In genomic region chr14:69464829-69465228, GRCh38 we compare ENCODE assay signal across 15 cellular contexts. TPM values are rescaled to one million over a fixed set of nuclear protein-coding genes. Genes with fewer than 3 reads are reported as not detected.
DNase-seq lines count a peak whose midpoint lies in the region; ATAC-seq lines count a peak whose summit lies in the region.
"Had no signal": no experiment of that assay in that cellular context is flagged by ENCODE, and none has a peak within 500 bp of the region (broad histone marks: within the 10 kb centered on the region; RNA-seq: fewer than 3 reads in every experiment).

No MANE protein-coding gene starts in this region.

- in situ Hi-C loops in ACHN (cut with HindIII; ENCODE audit: low pct_ligation_motif_present, low pct_unique_long_range_greater_than_20kb, low sequenced_read_pairs) = no loop called here

- H3K9me3 Mint-ChIP-seq in T-helper 2 cell treated with Interferon-gamma antibody and Interleukin-4, amounts not matched to agents 5 μg/mL and 100 μg/mL, for 36 hours = no peaks in the 10 kb centered on the region
- H3K9me3 Mint-ChIP-seq in activated T-helper 2 cell treated with anti-CD3 and anti-CD28 coated beads, Interferon-gamma antibody, Interleukin-2, Interleukin-4, amounts not matched to agents 10 μg/mL and 5 μg/mL and 100 μg/mL, durations not matched to agents 14 hours and 24 hours and 36 hours = no peaks in the 10 kb centered on the region
- H3K9me3 Mint-ChIP-seq: activated naive CD4-positive, alpha-beta T cell treated with anti-CD3 and anti-CD28 coated beads, Interleukin-2, amount 50 U/mL, for 72 hours; dendritic cell treated with granulocyte-macrophage colony-stimulating factor and Interleukin-4, amounts not matched to agents 40 ng/mL and 50 ng/mL, for 4 days; neural crest cell had no signal

- DNase-seq in ACHN (peak; percentile 82), HS-27A (ENCODE audit: low read depth) (peak; percentile 88), amniotic epithelial cell (ENCODE audit: low read depth) (peak; percentile 88), iPS-NIHi7 (ENCODE audit: extremely low spot score) (peak; percentile 42), mucosa of gallbladder (ENCODE audit: low spot score) (no peak)
- DNase-seq in T-helper 2 cell treated with Interferon-gamma antibody and Interleukin-4, amounts not matched to agents 5 μg/mL and 100 μg/mL, for 36 hours (ENCODE audit: low spot score) = no peak
- no peak for DNase-seq in activated T-helper 2 cell treated with anti-CD3 and anti-CD28 coated beads, Interferon-gamma antibody, Interleukin-2, Interleukin-4, amounts not matched to agents 10 μg/mL and 5 μg/mL and 100 μg/mL, durations not matched to agents 14 hours and 24 hours and 36 hours (ENCODE audit: low spot score)
- DNase-seq: GDM1; left lung; stimulated activated CD8-positive, alpha-beta memory T cell treated with anti-CD3 and anti-CD28 coated beads, Interleukin-4, amount 100 ng/mL, for 48 hours had no signal

- intact Hi-C loops in activated T-helper 2 cell treated with anti-CD3 and anti-CD28 coated beads, Interferon-gamma antibody, Interleukin-2, Interleukin-4, amounts not matched to agents 10 μg/mL and 5 μg/mL and 100 μg/mL, durations not matched to agents 14 hours and 24 hours and 36 hours (cut with micrococcal nuclease) = loop anchor here (10.0 kb wide), 1 partner anchor 330 kb away; no protein-coding TSS in a partner anchor

- no peak overlapping the region for H3K27ac Mint-ChIP-seq in T-helper 2 cell treated with Interferon-gamma antibody and Interleukin-4, amounts not matched to agents 5 μg/mL and 100 μg/mL, for 36 hours
- no peak overlapping the region for H3K27ac Mint-ChIP-seq in activated T-helper 2 cell treated with anti-CD3 and anti-CD28 coated beads, Interferon-gamma antibody, Interleukin-2, Interleukin-4, amounts not matched to agents 10 μg/mL and 5 μg/mL and 100 μg/mL, durations not matched to agents 14 hours and 24 hours and 36 hours
- H3K27ac Mint-ChIP-seq: activated naive CD4-positive, alpha-beta T cell treated with anti-CD3 and anti-CD28 coated beads, Interleukin-2, amount 50 U/mL, for 72 hours; B cell; dendritic cell treated with granulocyte-macrophage colony-stimulating factor and Interleukin-4, amounts not matched to agents 40 ng/mL and 50 ng/mL, for 4 days had no signal

- H3K4me3 Mint-ChIP-seq in T-helper 2 cell treated with Interferon-gamma antibody and Interleukin-4, amounts not matched to agents 5 μg/mL and 100 μg/mL, for 36 hours = no peak overlapping the region
- no peak overlapping the region for H3K4me3 Mint-ChIP-seq in activated T-helper 2 cell treated with anti-CD3 and anti-CD28 coated beads, Interferon-gamma antibody, Interleukin-2, Interleukin-4, amounts not matched to agents 10 μg/mL and 5 μg/mL and 100 μg/mL, durations not matched to agents 14 hours and 24 hours and 36 hours (ENCODE audit: low read depth)
- H3K4me3 Mint-ChIP-seq: B cell; dendritic cell treated with granulocyte-macrophage colony-stimulating factor and Interleukin-4, amounts not matched to agents 40 ng/mL and 50 ng/mL, for 4 days; neural crest cell had no signal

- no peaks in the 10 kb centered on the region for H3K4me1 Mint-ChIP-seq in T-helper 2 cell treated with Interferon-gamma antibody and Interleukin-4, amounts not matched to agents 5 μg/mL and 100 μg/mL, for 36 hours (ENCODE audit: low read depth)
- H3K4me1 Mint-ChIP-seq in activated T-helper 2 cell treated with anti-CD3 and anti-CD28 coated beads, Interferon-gamma antibody, Interleukin-2, Interleukin-4, amounts not matched to agents 10 μg/mL and 5 μg/mL and 100 μg/mL, durations not matched to agents 14 hours and 24 hours and 36 hours (ENCODE audit: low read depth) = no peaks in the 10 kb centered on the region
- H3K4me1 Mint-ChIP-seq: B cell, neural crest cell had no signal

- peaks cover 3% of the 10 kb centered on the region for H3K36me3 Mint-ChIP-seq in T-helper 2 cell treated with Interferon-gamma antibody and Interleukin-4, amounts not matched to agents 5 μg/mL and 100 μg/mL, for 36 hours (ENCODE audit: low read depth)
- peaks cover 2% of the 10 kb centered on the region for H3K36me3 Mint-ChIP-seq in activated T-helper 2 cell treated with anti-CD3 and anti-CD28 coated beads, Interferon-gamma antibody, Interleukin-2, Interleukin-4, amounts not matched to agents 10 μg/mL and 5 μg/mL and 100 μg/mL, durations not matched to agents 14 hours and 24 hours and 36 hours (ENCODE audit: low read depth)
- H3K36me3 Mint-ChIP-seq: activated naive CD4-positive, alpha-beta T cell treated with anti-CD3 and anti-CD28 coated beads, Interleukin-2, amount 50 U/mL, for 72 hours had no signal

- no peaks in the 10 kb centered on the region for H3K27me3 Mint-ChIP-seq in T-helper 2 cell treated with Interferon-gamma antibody and Interleukin-4, amounts not matched to agents 5 μg/mL and 100 μg/mL, for 36 hours (ENCODE audit: low read depth)
- no peaks in the 10 kb centered on the region for H3K27me3 Mint-ChIP-seq in activated T-helper 2 cell treated with anti-CD3 and anti-CD28 coated beads, Interferon-gamma antibody, Interleukin-2, Interleukin-4, amounts not matched to agents 10 μg/mL and 5 μg/mL and 100 μg/mL, durations not matched to agents 14 hours and 24 hours and 36 hours (ENCODE audit: low read depth)
- H3K27me3 Mint-ChIP-seq: B cell; dendritic cell treated with granulocyte-macrophage colony-stimulating factor and Interleukin-4, amounts not matched to agents 40 ng/mL and 50 ng/mL, for 4 days had no signal

- ATAC-seq in GM19455 (IDR thresholded peaks at IDR 0.05; ENCODE audit: unreplicated experiment) = no peak
- ATAC-seq: activated naive CD4-positive, alpha-beta T cell treated with anti-CD3 and anti-CD28 coated beads, Interleukin-2, amount 50 U/mL, for 72 hours; left lung had no signal

RNA-seq across cellular contexts. Expression of gene PLEKHD1, which starts 19.7 kb away (rescaled TPM):
- total RNA-seq in mucosa of gallbladder = 0.06 TPM
- total RNA-seq in activated T-helper 2 cell treated with anti-CD3 and anti-CD28 coated beads, Interferon-gamma antibody, Interleukin-2, Interleukin-4, amounts not matched to agents 10 μg/mL and 5 μg/mL and 100 μg/mL, durations not matched to agents 14 hours and 24 hours and 36 hours = 0.09 TPM in 1 of 2 replicates, not detected in the other

Comparison
In these comparisons a context has a peak if more than half of its experiments do, and no peak if none do; other contexts are left out.
1. DNase-seq: peak in ACHN (single experiment), HS-27A (single experiment), amniotic epithelial cell (single experiment) and iPS-NIHi7 (single experiment); none in mucosa of gallbladder (single experiment), T-helper 2 cell treated with Interferon-gamma antibody and Interleukin-4, amounts not matched to agents 5 μg/mL and 100 μg/mL, for 36 hours (single experiment) and activated T-helper 2 cell treated with anti-CD3 and anti-CD28 coated beads, Interferon-gamma antibody, Interleukin-2, Interleukin-4, amounts not matched to agents 10 μg/mL and 5 μg/mL and 100 μg/mL, durations not matched to agents 14 hours and 24 hours and 36 hours (single experiment).